38 cellular contexts compared by ENCODE assay signal in genomic region chr5:8721536-8721935, GRCh38.
"Had no signal": no experiment of that assay in that cellular context is flagged by ENCODE, and none has a peak within 500 bp of the region (broad histone marks: within the 10 kb centered on the region; RNA-seq: fewer than 3 reads in every experiment).

No MANE protein-coding gene starts in this region.

- ATAC-seq: activated naive CD8-positive, alpha-beta T cell treated with anti-CD3 and anti-CD28 coated beads, Interleukin-2, amount 50 U/mL, for 24 hours; activated T-cell treated with anti-CD3 and anti-CD28 coated beads, Interleukin-2, amount 50 U/mL, for 4 hours; PC-3 had no signal

- H3K36me3 ChIP-seq: cardiac muscle cell, MG63, Peyer's patch, SJSA1 had no signal

- H3K4me1 ChIP-seq: Peyer's patch had no signal

- H3K36me3 Mint-ChIP-seq: activated CD4-positive, alpha-beta memory T cell treated with anti-CD3 and anti-CD28 coated beads for 36 hours; activated naive CD4-positive, alpha-beta T cell treated with anti-CD3 and anti-CD28 coated beads, Interleukin-2, amount 10 ng/mL, durations not matched to agents 7 days and 5 days; activated naive CD8-positive, alpha-beta T cell had no signal

- H3K9ac ChIP-seq: SK-N-SH had no signal

- H3K27me3 Mint-ChIP-seq: activated B cell treated with CpG ODN at 0.5 μM for 24 hours; activated CD4-positive, alpha-beta memory T cell treated with anti-CD3 and anti-CD28 coated beads for 36 hours; activated naive CD4-positive, alpha-beta T cell treated with anti-CD3 and anti-CD28 coated beads, Interleukin-2, amount 10 ng/mL, durations not matched to agents 7 days and 5 days; activated naive CD8-positive, alpha-beta T cell had no signal

- H3K4me2 ChIP-seq: SK-N-SH had no signal

- H3K4me3 ChIP-seq: cardiac muscle cell, MG63, Peyer's patch, SJSA1 had no signal

- H3K4me3 Mint-ChIP-seq: activated B cell treated with CpG ODN at 0.5 μM for 24 hours; activated CD4-positive, alpha-beta memory T cell treated with anti-CD3 and anti-CD28 coated beads for 36 hours; activated naive CD4-positive, alpha-beta T cell treated with anti-CD3 and anti-CD28 coated beads, Interleukin-2, amount 10 ng/mL, durations not matched to agents 7 days and 5 days; activated naive CD8-positive, alpha-beta T cell; activated naive CD8-positive, alpha-beta T cell treated with anti-CD3 and anti-CD28 coated beads, Interleukin-2, amount 50 U/mL, for 24 hours; activated T-cell treated with anti-CD3 and anti-CD28 coated beads, Interleukin-2, amount 50 U/mL, for 4 hours; activated T-helper 1 cell treated with anti-CD3 and anti-CD28 coated beads, Interleukin-12 subunit alpha, Interleukin-12 subunit beta, Interleukin-2, Interleukin-4 antibody, amounts not matched to agents 30 ng/mL and 10 ng/mL and 1 ng/mL, durations not matched to agents 14 hours and 24 hours and 36 hours; T-helper 1 cell treated with Interleukin-12 subunit alpha and Interleukin-12 subunit beta and Interleukin-4 antibody, amounts not matched to agents 30 μg/mL and 1 μg/mL, for 36 hours; T-helper 2 cell treated with Interferon-gamma antibody and Interleukin-4, amounts not matched to agents 5 μg/mL and 100 μg/mL, for 36 hours had no signal

- H3K27me3 ChIP-seq: cardiac muscle cell, MG63, Peyer's patch, SJSA1 had no signal

- H3K9me3 Mint-ChIP-seq: activated B cell treated with CpG ODN at 0.5 μM for 24 hours; activated naive CD8-positive, alpha-beta T cell treated with anti-CD3 and anti-CD28 coated beads, Interleukin-2, amount 50 U/mL, for 24 hours; activated T-helper 1 cell treated with anti-CD3 and anti-CD28 coated beads, Interleukin-12 subunit alpha, Interleukin-12 subunit beta, Interleukin-2, Interleukin-4 antibody, amounts not matched to agents 30 ng/mL and 10 ng/mL and 1 ng/mL, durations not matched to agents 14 hours and 24 hours and 36 hours had no signal

- H3K27ac Mint-ChIP-seq: activated B cell treated with CpG ODN at 0.5 μM for 24 hours; activated CD4-positive, alpha-beta memory T cell treated with anti-CD3 and anti-CD28 coated beads for 36 hours; activated naive CD4-positive, alpha-beta T cell treated with anti-CD3 and anti-CD28 coated beads, Interleukin-2, amount 10 ng/mL, durations not matched to agents 7 days and 5 days; activated naive CD8-positive, alpha-beta T cell; activated naive CD8-positive, alpha-beta T cell treated with anti-CD3 and anti-CD28 coated beads, Interleukin-2, amount 50 U/mL, for 24 hours; activated T-helper 1 cell treated with anti-CD3 and anti-CD28 coated beads, Interleukin-12 subunit alpha, Interleukin-12 subunit beta, Interleukin-2, Interleukin-4 antibody, amounts not matched to agents 30 ng/mL and 10 ng/mL and 1 ng/mL, durations not matched to agents 14 hours and 24 hours and 36 hours; T-helper 1 cell treated with Interleukin-12 subunit alpha and Interleukin-12 subunit beta and Interleukin-4 antibody, amounts not matched to agents 30 μg/mL and 1 μg/mL, for 36 hours; T-helper 2 cell treated with Interferon-gamma antibody and Interleukin-4, amounts not matched to agents 5 μg/mL and 100 μg/mL, for 36 hours had no signal

- H3K27ac ChIP-seq: cardiac muscle cell, Peyer's patch, SJSA1, VCaP had no signal

- DNase-seq: activated B cell treated with CpG ODN at 0.5 μM for 24 hours; activated CD4-positive, alpha-beta memory T cell treated with anti-CD3 and anti-CD28 coated beads for 36 hours; activated CD4-positive, alpha-beta T cell treated with anti-CD3 and anti-CD28 coated beads for 4 hours; activated CD4-positive, alpha-beta T cell treated with anti-CD3 and anti-CD28 coated beads, Interleukin-2, amount 50 U/mL, for 1 hour; activated CD4-positive, CD25-positive, alpha-beta regulatory T cell treated with anti-CD3 and anti-CD28 coated beads, Interleukin-2, amount 50 U/mL, for 72 hours; activated CD8-positive, alpha-beta memory T cell treated with anti-CD3 and anti-CD28 coated beads, Interleukin-2, amount 50 U/mL, for 4 hours; activated effector memory CD4-positive, alpha-beta T cell treated with Interleukin-2 at 50 U/mL for 16 hours; activated naive CD4-positive, alpha-beta T cell treated with anti-CD3 and anti-CD28 coated beads, Interleukin-2, amount 10 ng/mL, durations not matched to agents 7 days and 5 days; activated naive CD8-positive, alpha-beta T cell treated with anti-CD3 and anti-CD28 coated beads, Interleukin-2, amount 50 U/mL, for 24 hours; activated T-cell treated with anti-CD3 and anti-CD28 coated beads for 4 hours; activated T-cell treated with anti-CD3 and anti-CD28 coated beads, Interleukin-2, amount 50 U/mL, for 4 hours; anterior cingulate cortex; Kasumi-1; KG1; MG63; NCI-H1048; NCI-H1105 treated with DMSO at 0.1 percent for 48 hours; NCI-H1436; NCI-H1694; NCI-H2029; NCI-H2107; NCI-H2171; NCI-H510A; NCI-H526; NCI-H748 treated with DMSO at 0.1 percent for 48 hours; NK-92 treated with Interleukin-12 subunit alpha and Interleukin-12 subunit beta, amount 100 ng/mL, for 24 hours; PC-3; Peyer's patch; RPMI8226; SHP77 treated with DMSO at 0.1 percent for 48 hours; SK-N-SH had no signal

- H3K9me3 ChIP-seq: MG63, Peyer's patch, SJSA1, SK-N-SH had no signal

- H3K4me1 Mint-ChIP-seq: activated B cell treated with CpG ODN at 0.5 μM for 24 hours; activated naive CD4-positive, alpha-beta T cell treated with anti-CD3 and anti-CD28 coated beads, Interleukin-2, amount 10 ng/mL, durations not matched to agents 7 days and 5 days; activated naive CD8-positive, alpha-beta T cell treated with anti-CD3 and anti-CD28 coated beads, Interleukin-2, amount 50 U/mL, for 24 hours had no signal
